Comparison of ENCODE assay signal across 8 cellular contexts in genomic region chr15:64430000-64430735, GRCh38. TPM values are rescaled to one million over a fixed set of nuclear protein-coding genes. Genes with fewer than 3 reads are reported as not detected.
DNase-seq lines count a peak whose midpoint lies in the region; ATAC-seq and TF ChIP-seq lines count a peak whose summit lies in the region.

No MANE protein-coding gene starts in this region.

- H3K27ac ChIP-seq in CD4-positive, CD25-positive, alpha-beta regulatory T cell (ENCODE audit: insufficient read depth, low read length, poor library complexity, severe bottlenecking), result peak overlapping the region; percentile 47
- H3K27ac ChIP-seq in HL-60 (replicated peaks) (peak overlapping the region; percentile 86), transverse colon (peak overlapping the region; percentile 14 to 54 (median 47))

- H3K9me3 Mint-ChIP-seq in CD4-positive, CD25-positive, alpha-beta regulatory T cell, result no peaks in the 10 kb centered on the region

- H3K4me3 Mint-ChIP-seq in CD4-positive, CD25-positive, alpha-beta regulatory T cell, result peak overlapping the region; percentile 21 to 77 (median 54)

- peak; percentile 94 to 95 for ATAC-seq in CD4-positive, CD25-positive, alpha-beta regulatory T cell (ENCODE audit: low read depth in 2 of 2)
- ATAC-seq in GM19395 (IDR thresholded peaks at IDR 0.05; ENCODE audit: unreplicated experiment), result no peak

- H3K36me3 Mint-ChIP-seq in CD4-positive, CD25-positive, alpha-beta regulatory T cell, result peaks cover 12% of the 10 kb centered on the region

- H3K27me3 ChIP-seq in CD4-positive, CD25-positive, alpha-beta regulatory T cell (ENCODE audit: control insufficient read depth, insufficient read depth, low read length), result no peaks in the 10 kb centered on the region
- no peaks in the 10 kb centered on the region for H3K27me3 ChIP-seq in HL-60 (ENCODE audit: insufficient read depth, poor library complexity, severe bottlenecking)
- H3K27me3 ChIP-seq in transverse colon, result no peaks in the 10 kb centered on the region

- WGBS in transverse colon (ENCODE audit: low coverage in 1 of 2), 2 donors, result 43 to 47% methylated on average over 3 of the region's 3 CpGs

- no peaks in the 10 kb centered on the region for H3K27me3 Mint-ChIP-seq in CD4-positive, CD25-positive, alpha-beta regulatory T cell

- peaks cover 17 to 42% (median 29%) of the 10 kb centered on the region in 4 donors for H3K4me1 Mint-ChIP-seq in CD4-positive, CD25-positive, alpha-beta regulatory T cell

- H3K4me1 ChIP-seq in CD4-positive, CD25-positive, alpha-beta regulatory T cell (ENCODE audit: control insufficient read depth, insufficient read depth, low read length, poor library complexity, severe bottlenecking), result peaks cover 30% of the 10 kb centered on the region
- H3K4me1 ChIP-seq in transverse colon, result peaks cover 0 to 9% (median 0%) of the 10 kb centered on the region in 4 donors

- no peak for TF ChIP-seq EP300 in transverse colon (IDR thresholded peaks at IDR 0.05; ENCODE audit: low read depth)

- H3K27ac Mint-ChIP-seq in CD4-positive, CD25-positive, alpha-beta regulatory T cell, result peak overlapping the region; percentile 82 to 95 (median 89)

- intact Hi-C loops in transverse colon (cut with DNase I; ENCODE audit: low total_unique reads), result no loop called here

- H3K9me3 ChIP-seq in CD4-positive, CD25-positive, alpha-beta regulatory T cell (ENCODE audit: control insufficient read depth in 2 of 2, low read length in 2 of 2), result no peaks in the 10 kb centered on the region
- no peaks in the 10 kb centered on the region for H3K9me3 ChIP-seq in transverse colon

- peak overlapping the region; percentile 77 for H3K4me3 ChIP-seq in CD4-positive, CD25-positive, alpha-beta regulatory T cell (ENCODE audit: low read depth, low read length)
- H3K4me3 ChIP-seq in HL-60 (replicated peaks; ENCODE audit: insufficient read depth, low read length) (no peak overlapping the region), astrocyte of the cerebellum (ENCODE audit: low read depth, low read length) (no peak overlapping the region), transverse colon (no peak overlapping the region)

- peak; percentile 7 to 87 (median 81) for DNase-seq in CD4-positive, CD25-positive, alpha-beta regulatory T cell
- DNase-seq in HL-60 (ENCODE audit: low read depth in 1 of 2, low spot score in 1 of 2) (peak; percentile 59 to 88), RPMI7951 (ENCODE audit: low read depth) (peak; percentile 84), astrocyte of the cerebellum (ENCODE audit: low read depth) (peak; percentile 98), inferior parietal cortex (ENCODE audit: extremely low spot score) (peak; percentile 19), transverse colon (peak; percentile 19), Ammon's horn (ENCODE audit: low spot score) (no peak)

- in situ Hi-C loops in astrocyte of the cerebellum (cut with HindIII; ENCODE audit: low sequenced_read_pairs) (loop anchor here (5.0 kb wide), 1 partner anchor 87 kb away; no protein-coding TSS in a partner anchor), transverse colon (cut with MboI; ENCODE audit: low pct_ligation_motif_present in 1 of 4, low pct_unique_long_range_greater_than_20kb in 1 of 4, low sequenced_read_pairs in 3 of 4) (loop anchor here (10.0 to 25.0 kb wide), 3 partner anchors 207 to 232 kb away; no protein-coding TSS in a partner anchor)

- no peak for TF ChIP-seq POLR2A in transverse colon (IDR thresholded peaks at IDR 0.05)

- peaks cover 18% of the 10 kb centered on the region for H3K36me3 ChIP-seq in CD4-positive, CD25-positive, alpha-beta regulatory T cell (ENCODE audit: control insufficient read depth, insufficient read depth, low read length)
- peaks cover 0 to 48% (median 8%) of the 10 kb centered on the region in 4 donors for H3K36me3 ChIP-seq in transverse colon

- TF ChIP-seq CTCF in HL-60 (IDR thresholded peaks at IDR 0.05; ENCODE audit: insufficient read depth, low read length) (no peak), astrocyte of the cerebellum (IDR thresholded peaks at IDR 0.05; ENCODE audit: low read depth, low read length, missing control alignments) (no peak), transverse colon (IDR thresholded peaks at IDR 0.05) (no peak)

RNA-seq across cellular contexts. Expression of gene ZNF609, which starts 30.2 kb away (rescaled TPM):
- 39.0 TPM for total RNA-seq in CD4-positive, CD25-positive, alpha-beta regulatory T cell
- 1 to 10 TPM in 3 of 4 donors, under 1 TPM in 1; 0.64 to 2.6 (median 1.6) TPM for polyA plus RNA-seq in CD4-positive, CD25-positive, alpha-beta regulatory T cell
- 10.6 and 12.1 TPM in 2 replicates for total RNA-seq in RPMI7951 (2014; rRNA removed; shearing (Covaris generic))
- 10 to 100 TPM; 16.1 to 34.8 (median 28.2) TPM for total RNA-seq in transverse colon

RNA-seq across cellular contexts. Expression of gene TRIP4, which starts 42.5 kb away (rescaled TPM):
- total RNA-seq in CD4-positive, CD25-positive, alpha-beta regulatory T cell, result 26.3 TPM
- 10 to 100 TPM; 29.9 to 47.3 (median 39.9) TPM for polyA plus RNA-seq in CD4-positive, CD25-positive, alpha-beta regulatory T cell
- total RNA-seq in RPMI7951 (2014; rRNA removed; shearing (Covaris generic)), result 10.0 and 11.4 TPM in 2 replicates
- 10 to 100 TPM; 16.9 to 53.3 (median 23.9) TPM for total RNA-seq in transverse colon

RNA-seq across cellular contexts. Expression of gene PCLAF, which starts 48.9 kb away (rescaled TPM):
- total RNA-seq in CD4-positive, CD25-positive, alpha-beta regulatory T cell, result 1.0 TPM
- 10 to 100 TPM in 2 of 4 donors, 1 to 10 TPM in 2; 9.1 to 27.0 (median 10.8) TPM for polyA plus RNA-seq in CD4-positive, CD25-positive, alpha-beta regulatory T cell
- total RNA-seq in RPMI7951 (2014; rRNA removed; shearing (Covaris generic)), result 185 and 229 TPM in 2 replicates
- total RNA-seq in transverse colon, result 10 to 100 TPM in 1 of 4 donors, 1 to 10 TPM in 2, not detected in 1; 3.3 to 21.5 (median 4.0) TPM
